In the genomic region with DNA sequence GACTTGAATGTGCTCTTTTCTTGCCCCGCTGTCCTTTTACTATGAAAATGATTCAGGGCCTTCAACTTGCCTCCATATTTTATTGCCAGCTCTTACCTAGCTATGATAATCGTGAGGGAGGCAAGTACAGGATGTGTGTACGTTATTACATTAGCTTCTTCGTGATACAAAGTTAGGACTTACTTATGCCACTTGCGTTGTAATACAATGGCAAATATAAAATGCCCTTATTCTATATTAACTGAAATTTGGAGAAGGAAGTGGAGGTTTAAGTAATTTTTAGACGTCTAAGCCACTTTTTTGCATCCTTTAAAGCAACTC, we compare ENCODE assay signal across 19 cellular contexts. TPM values are rescaled to one million over a fixed set of nuclear protein-coding genes. Genes with fewer than 3 reads are reported as not detected.
DNase-seq lines count a peak whose midpoint lies in the region; ATAC-seq and TF ChIP-seq lines count a peak whose summit lies in the region.
"Had no signal": no experiment of that assay in that cellular context is flagged by ENCODE, and none has a peak within 500 bp of the region (broad histone marks: within the 10 kb centered on the region; RNA-seq: fewer than 3 reads in every experiment).

No MANE protein-coding gene starts in this region.

- DNase-seq in activated naive CD4-positive, alpha-beta T cell treated with anti-CD3 and anti-CD28 coated beads for 36 hours: no peak
- DNase-seq in activated naive CD4-positive, alpha-beta T cell treated with anti-CD3 and anti-CD28 coated beads, Interleukin-2, amount 50 U/mL, for 72 hours (ENCODE audit: low spot score in 2 of 2): no peak
- DNase-seq in activated CD8-positive, alpha-beta T cell treated with anti-CD3 and anti-CD28 coated beads, Interleukin-2, amount 10 ng/mL, durations not matched to agents 7 days and 5 days: no peak
- DNase-seq in fibroblast of the aortic adventitia (ENCODE audit: low read depth): no peak
- DNase-seq in Kasumi-1 (lab: John Stamatoyannopoulos, UW): no peak
- DNase-seq: activated CD4-positive, alpha-beta T cell treated with anti-CD3 and anti-CD28 coated beads, Interleukin-2, amount 50 U/mL, for 48 hours; activated gamma-delta T cell treated with Interleukin-2 at 50 U/mL for 16 hours; left colon; NCI-H1048; NCI-H2171 treated with DMSO at 0.1 percent for 48 hours; NK-92 treated with Interleukin-12 subunit alpha and Interleukin-12 subunit beta, amount 100 ng/mL, for 24 hours; right cardiac atrium; SHP77 treated with DMSO at 0.1 percent for 48 hours; stimulated activated CD8-positive, alpha-beta memory T cell treated with anti-CD3 and anti-CD28 coated beads, Interleukin-4, amount 100 ng/mL, for 48 hours had no signal

- no peaks in the 10 kb centered on the region for H3K36me3 ChIP-seq in subcutaneous abdominal adipose tissue (ENCODE audit: control insufficient read depth in 5 of 5, insufficient read depth in 5 of 5, low read length in 5 of 5)

- H3K36me3 Mint-ChIP-seq in activated naive CD4-positive, alpha-beta T cell treated with anti-CD3 and anti-CD28 coated beads for 36 hours (ENCODE audit: low read depth): no peaks in the 10 kb centered on the region
- H3K36me3 Mint-ChIP-seq in activated naive CD4-positive, alpha-beta T cell treated with anti-CD3 and anti-CD28 coated beads, Interleukin-2, amount 50 U/mL, for 72 hours: peaks cover 0 to 8% of the 10 kb centered on the region in 2 donors
- no peaks in the 10 kb centered on the region for H3K36me3 Mint-ChIP-seq in activated CD8-positive, alpha-beta T cell treated with anti-CD3 and anti-CD28 coated beads, Interleukin-2, amount 10 ng/mL, durations not matched to agents 7 days and 5 days (ENCODE audit: low read depth)

- no peak overlapping the region for H3K27ac ChIP-seq in subcutaneous abdominal adipose tissue (ENCODE audit: low read depth, low read length)

- H3K4me1 Mint-ChIP-seq in activated naive CD4-positive, alpha-beta T cell treated with anti-CD3 and anti-CD28 coated beads for 36 hours (ENCODE audit: low read depth): peaks cover 11% of the 10 kb centered on the region
- H3K4me1 Mint-ChIP-seq in activated CD8-positive, alpha-beta T cell treated with anti-CD3 and anti-CD28 coated beads, Interleukin-2, amount 10 ng/mL, durations not matched to agents 7 days and 5 days (ENCODE audit: low read depth): peaks cover 4% of the 10 kb centered on the region

- peak overlapping the region; percentile 51 for H3K4me3 Mint-ChIP-seq in activated naive CD4-positive, alpha-beta T cell treated with anti-CD3 and anti-CD28 coated beads for 36 hours
- H3K4me3 Mint-ChIP-seq in activated CD8-positive, alpha-beta T cell treated with anti-CD3 and anti-CD28 coated beads, Interleukin-2, amount 10 ng/mL, durations not matched to agents 7 days and 5 days: peak overlapping the region; percentile 41

- no peak for ATAC-seq in activated naive CD4-positive, alpha-beta T cell treated with anti-CD3 and anti-CD28 coated beads, Interleukin-2, amount 50 U/mL, for 72 hours
- no peak for ATAC-seq in activated CD8-positive, alpha-beta T cell treated with anti-CD3 and anti-CD28 coated beads, Interleukin-2, amount 10 ng/mL, durations not matched to agents 7 days and 5 days
- ATAC-seq in GM21786 (IDR thresholded peaks at IDR 0.05; ENCODE audit: unreplicated experiment) (no peak), GM18873 (IDR thresholded peaks at IDR 0.05; ENCODE audit: low FRiP score, unreplicated experiment) (no peak)

- peaks cover 0 to 13% (median 0%) of the 10 kb centered on the region in 5 donors for H3K27me3 ChIP-seq in subcutaneous abdominal adipose tissue (ENCODE audit: control insufficient read depth in 5 of 5, insufficient read depth in 4 of 5, low read length in 5 of 5)

- H3K4me1 ChIP-seq in subcutaneous abdominal adipose tissue (ENCODE audit: control insufficient read depth in 5 of 5, insufficient read depth in 5 of 5, low read length in 5 of 5): peaks cover 0 to 10% (median 4%) of the 10 kb centered on the region in 5 donors

- no peak for TF ChIP-seq CTCF in fibroblast of the aortic adventitia (IDR thresholded peaks at IDR 0.05; ENCODE audit: insufficient read depth, low read length)

- CTCF ChIA-PET in activated naive CD4-positive, alpha-beta T cell treated with anti-CD3 and anti-CD28 coated beads for 36 hours (lab: Charles Lee): no interaction called here
- CTCF ChIA-PET in activated CD8-positive, alpha-beta T cell treated with anti-CD3 and anti-CD28 coated beads, Interleukin-2, amount 10 ng/mL, durations not matched to agents 7 days and 5 days (lab: Charles Lee): no interaction called here

- POLR2A ChIA-PET in activated CD8-positive, alpha-beta T cell treated with anti-CD3 and anti-CD28 coated beads, Interleukin-2, amount 10 ng/mL, durations not matched to agents 7 days and 5 days (lab: Charles Lee): no interaction called here

- H3K27me3 Mint-ChIP-seq in activated naive CD4-positive, alpha-beta T cell treated with anti-CD3 and anti-CD28 coated beads for 36 hours (ENCODE audit: low read depth): peaks cover 45% of the 10 kb centered on the region
- H3K27me3 Mint-ChIP-seq in activated CD8-positive, alpha-beta T cell treated with anti-CD3 and anti-CD28 coated beads, Interleukin-2, amount 10 ng/mL, durations not matched to agents 7 days and 5 days (ENCODE audit: low read depth): peaks cover 30% of the 10 kb centered on the region

- H3K4me3 ChIP-seq in fibroblast of the aortic adventitia (ENCODE audit: low read depth, low read length) (peak overlapping the region; percentile 58), subcutaneous abdominal adipose tissue (ENCODE audit: low read depth in 1 of 5, low read length in 5 of 5) (peak overlapping the region in 4 of 5 donors; percentile 50 to 71 (median 57))

- H3K27ac Mint-ChIP-seq in activated naive CD4-positive, alpha-beta T cell treated with anti-CD3 and anti-CD28 coated beads for 36 hours: no peak overlapping the region
- no peak overlapping the region for H3K27ac Mint-ChIP-seq in activated naive CD4-positive, alpha-beta T cell treated with anti-CD3 and anti-CD28 coated beads, Interleukin-2, amount 50 U/mL, for 72 hours
- no peak overlapping the region for H3K27ac Mint-ChIP-seq in activated CD8-positive, alpha-beta T cell treated with anti-CD3 and anti-CD28 coated beads, Interleukin-2, amount 10 ng/mL, durations not matched to agents 7 days and 5 days

- no peaks in the 10 kb centered on the region for H3K9me3 Mint-ChIP-seq in activated naive CD4-positive, alpha-beta T cell treated with anti-CD3 and anti-CD28 coated beads for 36 hours
- no peaks in the 10 kb centered on the region for H3K9me3 Mint-ChIP-seq in activated naive CD4-positive, alpha-beta T cell treated with anti-CD3 and anti-CD28 coated beads, Interleukin-2, amount 50 U/mL, for 72 hours
- no peaks in the 10 kb centered on the region for H3K9me3 Mint-ChIP-seq in activated CD8-positive, alpha-beta T cell treated with anti-CD3 and anti-CD28 coated beads, Interleukin-2, amount 10 ng/mL, durations not matched to agents 7 days and 5 days (ENCODE audit: insufficient read depth)

- no peaks in the 10 kb centered on the region for H3K9me3 ChIP-seq in subcutaneous abdominal adipose tissue (ENCODE audit: control insufficient read depth in 5 of 5, low read length in 5 of 5)

- H3K9ac ChIP-seq in subcutaneous abdominal adipose tissue (ENCODE audit: low read length in 5 of 5): peak overlapping the region in 2 of 5 donors; percentile 35 to 48

- intact Hi-C loops in activated naive CD4-positive, alpha-beta T cell treated with anti-CD3 and anti-CD28 coated beads for 36 hours (cut with micrococcal nuclease): no loop called here

RNA-seq across cellular contexts. Expression of a gene that starts 10.8 kb away (rescaled TPM):
- total RNA-seq in activated naive CD4-positive, alpha-beta T cell treated with anti-CD3 and anti-CD28 coated beads for 36 hours: not detected
- not detected for total RNA-seq in activated naive CD4-positive, alpha-beta T cell treated with anti-CD3 and anti-CD28 coated beads, Interleukin-2, amount 50 U/mL, for 72 hours
- not detected for total RNA-seq in activated CD8-positive, alpha-beta T cell treated with anti-CD3 and anti-CD28 coated beads, Interleukin-2, amount 10 ng/mL, durations not matched to agents 7 days and 5 days
- total RNA-seq in fibroblast of the aortic adventitia (ENCODE audit: low replicate concordance): not detected in 2 replicates
- total RNA-seq: glomerular endothelial cell, HT1080, left colon, right cardiac atrium had no signal
